In the genomic region with DNA sequence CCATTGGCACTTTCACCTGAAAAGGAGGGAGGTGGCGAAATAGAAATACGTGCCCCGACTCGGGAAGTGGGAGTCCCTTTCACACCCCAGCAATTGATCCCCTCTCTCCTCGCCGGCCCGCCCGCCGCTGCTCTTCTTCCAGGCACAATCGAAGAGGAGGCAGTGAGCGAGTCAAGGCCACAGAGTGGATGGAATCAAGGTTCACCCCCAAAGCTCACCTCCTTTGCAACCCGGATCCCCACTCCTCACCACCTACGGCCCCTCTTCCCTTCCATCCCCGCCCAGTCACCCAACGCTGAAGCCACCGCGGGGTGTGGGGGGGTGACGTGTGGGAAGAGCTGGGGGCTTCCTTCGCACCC, we compare ENCODE assay signal across 8 cellular contexts. TPM values are rescaled to one million over a fixed set of nuclear protein-coding genes. Genes with fewer than 3 reads are reported as not detected.
DNase-seq lines count a peak whose midpoint lies in the region; ATAC-seq and TF ChIP-seq lines count a peak whose summit lies in the region.

No MANE protein-coding gene starts in this region.

- TF ChIP-seq CTCF in CD4-positive, alpha-beta T cell (IDR thresholded peaks at IDR 0.05), result no peak

- peaks cover 89% of the 10 kb centered on the region for H3K27me3 Mint-ChIP-seq in CD4-positive, alpha-beta T cell
- H3K27me3 Mint-ChIP-seq in naive thymus-derived CD8-positive, alpha-beta T cell, result peaks cover 27 to 62% (median 48%) of the 10 kb centered on the region in 5 donors

- no peaks in the 10 kb centered on the region for H3K36me3 Mint-ChIP-seq in CD4-positive, alpha-beta T cell (ENCODE audit: low read depth)
- peaks cover 0 to 2% (median 0%) of the 10 kb centered on the region in 3 donors for H3K36me3 Mint-ChIP-seq in naive thymus-derived CD8-positive, alpha-beta T cell

- H3K9me3 ChIP-seq in CD4-positive, alpha-beta T cell (ENCODE audit: control insufficient read depth, low read length), result no peaks in the 10 kb centered on the region

- intact Hi-C loops in CD4-positive, alpha-beta T cell (cut with DNase I, micrococcal nuclease), result loop anchor here (10.0 kb wide), 1 partner anchor 209 kb away; no protein-coding TSS in a partner anchor
- intact Hi-C loops in left colon (cut with DNase I, micrococcal nuclease), result no loop called here

- H3K27ac Mint-ChIP-seq in CD4-positive, alpha-beta T cell, result no peak overlapping the region
- H3K27ac Mint-ChIP-seq in naive thymus-derived CD8-positive, alpha-beta T cell, result no peak overlapping the region

- no peak for ATAC-seq in CD4-positive, alpha-beta T cell (ENCODE audit: poor library complexity)
- ATAC-seq in HG03432 (IDR thresholded peaks at IDR 0.05; ENCODE audit: unreplicated experiment) (peak; percentile 9), HG03175 (IDR thresholded peaks at IDR 0.05; ENCODE audit: unreplicated experiment) (no peak), left colon (no peak)
- peak in 1 of 2 donors; percentile 15 for ATAC-seq in naive thymus-derived CD8-positive, alpha-beta T cell

- POLR2A ChIA-PET in CD4-positive, alpha-beta T cell (lab: Charles Lee), result no interaction called here
- POLR2A ChIA-PET in naive thymus-derived CD8-positive, alpha-beta T cell (lab: Charles Lee), result no interaction called here

- peaks cover 45% of the 10 kb centered on the region for H3K27me3 ChIP-seq in CD4-positive, alpha-beta T cell (ENCODE audit: control insufficient read depth, insufficient read depth, low read length)

- H3K27ac ChIP-seq in CD4-positive, alpha-beta T cell (ENCODE audit: low read depth, low read length), result no peak overlapping the region

- CTCF ChIA-PET in CD4-positive, alpha-beta T cell (lab: Charles Lee), result interaction anchor here (1.4 kb wide), 1 partner anchor 13 kb away, joined by 3 read pairs; no protein-coding TSS in a partner anchor

- no peak for DNase-seq in CD4-positive, alpha-beta T cell
- DNase-seq in ecto neural progenitor cell (ENCODE audit: low spot score), result peak; percentile 52
- DNase-seq in naive thymus-derived CD8-positive, alpha-beta T cell, result peak in 1 of 10 donors; percentile 16
- DNase-seq in left colon, result no peak
- DNase-seq in stimulated activated CD4-positive, alpha-beta T cell treated with anti-CD3 and anti-CD28 coated beads, Interleukin-1b, Interleukin-23, amount 100 ng/mL, for 48 hours, result no peak
- DNase-seq in NCI-H128 (lab: John Stamatoyannopoulos, UW; ENCODE audit: unreplicated experiment), result no peak

- H3K9me3 Mint-ChIP-seq in CD4-positive, alpha-beta T cell, result no peaks in the 10 kb centered on the region
- no peaks in the 10 kb centered on the region for H3K9me3 Mint-ChIP-seq in naive thymus-derived CD8-positive, alpha-beta T cell

- H3K4me1 Mint-ChIP-seq in CD4-positive, alpha-beta T cell (ENCODE audit: low read depth), result peaks cover 11% of the 10 kb centered on the region
- peaks cover 2 to 12% (median 6%) of the 10 kb centered on the region in 4 donors for H3K4me1 Mint-ChIP-seq in naive thymus-derived CD8-positive, alpha-beta T cell

- H3K4me3 Mint-ChIP-seq in CD4-positive, alpha-beta T cell, result peak overlapping the region; percentile 67
- peak overlapping the region; percentile 57 to 80 (median 70) for H3K4me3 Mint-ChIP-seq in naive thymus-derived CD8-positive, alpha-beta T cell

RNA-seq across cellular contexts. Expression of a gene that starts 0.8 kb away (rescaled TPM):
- not detected for total RNA-seq in CD4-positive, alpha-beta T cell
- total RNA-seq in naive thymus-derived CD8-positive, alpha-beta T cell, result not detected
- not detected for polyA plus RNA-seq in naive thymus-derived CD8-positive, alpha-beta T cell
- not detected for total RNA-seq in left colon

Comparison
In these comparisons a context has a peak if more than half of its experiments do, and no peak if none do; other contexts are left out.
1. intact Hi-C loops: an anchor here in CD4-positive, alpha-beta T cell (10.0 kb wide); none called in left colon.